22 cellular contexts compared by ENCODE assay signal in genomic region chr3:72143322-72143721, GRCh38.
A peak's percentile ranks its signal among the peaks of the same experiment; 100 is the strongest.
DNase-seq lines count a peak whose midpoint lies in the region; FAIRE-seq and TF ChIP-seq lines count a peak whose summit lies in the region.
"Had no signal": no experiment of that assay in that cellular context is flagged by ENCODE, and none has a peak within 500 bp of the region (broad histone marks: within the 10 kb centered on the region; RNA-seq: fewer than 3 reads in every experiment).

No MANE protein-coding gene starts in this region.

- no peak overlapping the region for H3K9ac ChIP-seq in astrocyte (ENCODE audit: low read length)
- no peak overlapping the region for H3K9ac ChIP-seq in kidney (ENCODE audit: low read length in 2 of 2)
- no peak overlapping the region for H3K9ac ChIP-seq in endodermal cell (ENCODE audit: extremely low read depth, low read length, poor library complexity, severe bottlenecking)
- H3K9ac ChIP-seq: neural progenitor cell had no signal

- H3K4me3 Mint-ChIP-seq in astrocyte (ENCODE audit: unreplicated experiment) (no peak overlapping the region), endodermal cell (no peak overlapping the region), Calu3 (ENCODE audit: low read depth, unreplicated experiment) (no peak overlapping the region)
- H3K4me3 Mint-ChIP-seq: activated naive CD8-positive, alpha-beta T cell treated with anti-CD3 and anti-CD28 coated beads, Interleukin-2, amount 10 ng/mL, durations not matched to agents 7 days and 5 days; CD8-positive, alpha-beta T cell; central memory CD8-positive, alpha-beta T cell; stimulated activated effector memory CD8-positive, alpha-beta T cell treated with anti-CD3 and anti-CD28 coated beads, Interleukin-12 subunit alpha, Interleukin-12 subunit beta, amount 100 ng/mL, for 72 hours; T-helper 1 cell treated with Interleukin-12 subunit alpha and Interleukin-12 subunit beta and Interleukin-4 antibody, amounts not matched to agents 30 μg/mL and 1 μg/mL, for 36 hours had no signal

- no peaks in the 10 kb centered on the region for H4K20me1 ChIP-seq in astrocyte (ENCODE audit: insufficient read depth, low read length)

- intact Hi-C loops in kidney (cut with DNase I): no loop called here
- intact Hi-C loops in Calu3 (cut with micrococcal nuclease; ENCODE audit: unreplicated experiment): no loop called here

- H3K27ac ChIP-seq in astrocyte (ENCODE audit: low read depth, low read length) (no peak overlapping the region), kidney (ENCODE audit: low read depth in 2 of 2, low read length in 2 of 2) (no peak overlapping the region), endodermal cell (ENCODE audit: low read depth, low read length) (no peak overlapping the region), SJCRH30 (no peak overlapping the region)
- H3K27ac ChIP-seq: neural progenitor cell, thyroid gland had no signal

- H3K4me1 ChIP-seq in astrocyte (ENCODE audit: insufficient read depth, low read length): peaks cover 15% of the 10 kb centered on the region
- H3K4me1 ChIP-seq in kidney (ENCODE audit: control insufficient read depth in 1 of 2, insufficient read depth in 1 of 2, low read depth in 1 of 2, low read length in 2 of 2): peaks cover 2 to 10% of the 10 kb centered on the region in 2 donors
- peaks cover 4% of the 10 kb centered on the region for H3K4me1 ChIP-seq in endodermal cell (ENCODE audit: control insufficient read depth, insufficient read depth, low read length)
- no peaks in the 10 kb centered on the region for H3K4me1 ChIP-seq in SJCRH30
- H3K4me1 ChIP-seq: HAP-1, neural progenitor cell, thyroid gland had no signal

- 95 to 99% methylated on average over 6 to 7 of the region's 7 CpGs for WGBS in endodermal cell (ENCODE audit: insufficient coverage in 1 of 2, insufficient read length in 1 of 2), 2 experiments

- H3K4me3 ChIP-seq in astrocyte (ENCODE audit: insufficient read depth, low read depth, low read length): no peak overlapping the region
- no peak overlapping the region for H3K4me3 ChIP-seq in kidney (ENCODE audit: low read length in 2 of 2)
- no peak overlapping the region for H3K4me3 ChIP-seq in endodermal cell (ENCODE audit: low read length)
- no peak overlapping the region for H3K4me3 ChIP-seq in SJCRH30
- H3K4me3 ChIP-seq: HAP-1, neural progenitor cell, thyroid gland had no signal

- no peak overlapping the region for H3K4me2 ChIP-seq in astrocyte (ENCODE audit: low read length)
- H3K4me2 ChIP-seq: neural progenitor cell had no signal

- CTCF ChIA-PET in Calu3 (lab: Charles Lee): no interaction called here

- no peak overlapping the region for H2AFZ ChIP-seq in astrocyte (ENCODE audit: low read depth, low read length)
- H2AFZ ChIP-seq: neural progenitor cell had no signal

- FAIRE-seq in astrocyte (lab: Jason Lieb, UNC) (no peak), kidney (lab: Jason Lieb, UNC) (no peak)

- H3K36me3 ChIP-seq in astrocyte (ENCODE audit: insufficient read depth, low read length) (no peaks in the 10 kb centered on the region), kidney (ENCODE audit: control insufficient read depth in 1 of 2, insufficient read depth in 2 of 2, low read length in 2 of 2) (no peaks in the 10 kb centered on the region), endodermal cell (ENCODE audit: control insufficient read depth, insufficient read depth, low read length) (no peaks in the 10 kb centered on the region), SJCRH30 (no peaks in the 10 kb centered on the region)
- H3K36me3 ChIP-seq: HAP-1, neural progenitor cell, thyroid gland had no signal

- H3K36me3 Mint-ChIP-seq in astrocyte (ENCODE audit: low read depth, unreplicated experiment) (peaks cover 3% of the 10 kb centered on the region), endodermal cell (ENCODE audit: low read depth) (no peaks in the 10 kb centered on the region), Calu3 (ENCODE audit: insufficient read depth, unreplicated experiment) (peaks cover 5% of the 10 kb centered on the region)
- H3K36me3 Mint-ChIP-seq: CD8-positive, alpha-beta T cell; stimulated activated effector memory CD8-positive, alpha-beta T cell treated with anti-CD3 and anti-CD28 coated beads, Interleukin-12 subunit alpha, Interleukin-12 subunit beta, amount 100 ng/mL, for 72 hours had no signal

- BruUV-seq in Calu3 (replicated peaks; lab: Mats Ljungman, UMichigan): no TSS peak

- H3K27ac Mint-ChIP-seq in astrocyte (ENCODE audit: unreplicated experiment) (no peak overlapping the region), endodermal cell (no peak overlapping the region), Calu3 (ENCODE audit: unreplicated experiment) (no peak overlapping the region)
- H3K27ac Mint-ChIP-seq: activated naive CD8-positive, alpha-beta T cell treated with anti-CD3 and anti-CD28 coated beads, Interleukin-2, amount 10 ng/mL, durations not matched to agents 7 days and 5 days; CD8-positive, alpha-beta T cell; stimulated activated effector memory CD8-positive, alpha-beta T cell treated with anti-CD3 and anti-CD28 coated beads, Interleukin-12 subunit alpha, Interleukin-12 subunit beta, amount 100 ng/mL, for 72 hours; T-helper 1 cell treated with Interleukin-12 subunit alpha and Interleukin-12 subunit beta and Interleukin-4 antibody, amounts not matched to agents 30 μg/mL and 1 μg/mL, for 36 hours had no signal

- H3K4me1 Mint-ChIP-seq in astrocyte (ENCODE audit: low read depth, unreplicated experiment): peaks cover 16% of the 10 kb centered on the region
- peaks cover 28% of the 10 kb centered on the region for H3K4me1 Mint-ChIP-seq in endodermal cell
- no peaks in the 10 kb centered on the region for H3K4me1 Mint-ChIP-seq in Calu3 (ENCODE audit: low read depth, unreplicated experiment)
- H3K4me1 Mint-ChIP-seq: central memory CD8-positive, alpha-beta T cell had no signal

- H3K79me2 ChIP-seq in astrocyte (ENCODE audit: insufficient read depth, low read length): no peaks in the 10 kb centered on the region

- H3K27me3 Mint-ChIP-seq in astrocyte (ENCODE audit: low read depth, unreplicated experiment): peaks cover 5% of the 10 kb centered on the region
- H3K27me3 Mint-ChIP-seq in endodermal cell (ENCODE audit: insufficient read depth): peaks cover 2% of the 10 kb centered on the region
- peaks cover 37% of the 10 kb centered on the region for H3K27me3 Mint-ChIP-seq in Calu3 (ENCODE audit: unreplicated experiment)
- H3K27me3 Mint-ChIP-seq: activated naive CD8-positive, alpha-beta T cell treated with anti-CD3 and anti-CD28 coated beads, Interleukin-2, amount 10 ng/mL, durations not matched to agents 7 days and 5 days had no signal

- peaks cover 8% of the 10 kb centered on the region for H3K9me3 Mint-ChIP-seq in astrocyte (ENCODE audit: unreplicated experiment)
- H3K9me3 Mint-ChIP-seq in endodermal cell: peaks cover 5% of the 10 kb centered on the region
- no peaks in the 10 kb centered on the region for H3K9me3 Mint-ChIP-seq in Calu3 (ENCODE audit: low read depth, unreplicated experiment)
- H3K9me3 Mint-ChIP-seq: CD8-positive, alpha-beta T cell; central memory CD8-positive, alpha-beta T cell had no signal

- H3K9me3 ChIP-seq in astrocyte (ENCODE audit: insufficient read depth, low read depth, low read length): peaks cover 3% of the 10 kb centered on the region
- no peaks in the 10 kb centered on the region for H3K9me3 ChIP-seq in kidney (ENCODE audit: control insufficient read depth in 1 of 2, low read length in 2 of 2)
- H3K9me3 ChIP-seq in endodermal cell (ENCODE audit: control insufficient read depth, low read length): no peaks in the 10 kb centered on the region
- H3K9me3 ChIP-seq in SJCRH30 (replicated peaks): no peaks in the 10 kb centered on the region
- H3K9me3 ChIP-seq: HAP-1, thyroid gland had no signal

- DNase-seq in AG08395 (ENCODE audit: low spot score) (peak; percentile 43), HT1080 (ENCODE audit: low read depth) (peak; percentile 73), astrocyte (ENCODE audit: low read depth) (peak; percentile 83), iris pigment epithelial cell (ENCODE audit: low read depth) (peak; percentile 44), kidney (no peak), endodermal cell (no peak), Calu3 (no peak), SJCRH30 (no peak)
- DNase-seq: activated naive CD8-positive, alpha-beta T cell treated with anti-CD3 and anti-CD28 coated beads, Interleukin-2, amount 10 ng/mL, durations not matched to agents 7 days and 5 days; CD8-positive, alpha-beta T cell; DND-41; effector CD8-positive, alpha-beta T cell; kidney glomerular epithelial cell; NCI-H2029; SHP77 treated with DMSO at 0.1 percent for 48 hours; stimulated activated CD4-positive, alpha-beta T cell treated with anti-CD3 and anti-CD28 coated beads, Interleukin-15, amount 100 ng/mL, for 24 hours; thyroid gland had no signal

- H3K27me3 ChIP-seq in astrocyte (ENCODE audit: insufficient read depth, low read length) (peaks cover 4% of the 10 kb centered on the region), endodermal cell (ENCODE audit: control insufficient read depth, insufficient read depth, low read length, poor library complexity, severe bottlenecking) (no peaks in the 10 kb centered on the region), SJCRH30 (no peaks in the 10 kb centered on the region)
- H3K27me3 ChIP-seq: neural progenitor cell, thyroid gland had no signal

- TF ChIP-seq CTCF in astrocyte (IDR thresholded peaks at IDR 0.05; ENCODE audit: insufficient read depth, low read depth, low read length) (no peak), kidney (IDR thresholded peaks at IDR 0.05; ENCODE audit: borderline replicate concordance, extremely low read depth, insufficient read depth) (no peak), endodermal cell (conservative IDR thresholded peaks at IDR 0.05) (no peak), Calu3 (IDR thresholded peaks at IDR 0.05; ENCODE audit: unreplicated experiment) (no peak)

Comparison
In these comparisons a context has a peak if more than half of its experiments do, and no peak if none do; other contexts are left out.
1. DNase-seq: peak in AG08395 (single experiment), HT1080 (single experiment), astrocyte (single experiment) and iris pigment epithelial cell (single experiment); none in kidney (single experiment), endodermal cell (single experiment), Calu3 (single experiment) and SJCRH30 (0 of 2).